Comparison of ENCODE assay signal across 1 cellular context in the genomic region with DNA sequence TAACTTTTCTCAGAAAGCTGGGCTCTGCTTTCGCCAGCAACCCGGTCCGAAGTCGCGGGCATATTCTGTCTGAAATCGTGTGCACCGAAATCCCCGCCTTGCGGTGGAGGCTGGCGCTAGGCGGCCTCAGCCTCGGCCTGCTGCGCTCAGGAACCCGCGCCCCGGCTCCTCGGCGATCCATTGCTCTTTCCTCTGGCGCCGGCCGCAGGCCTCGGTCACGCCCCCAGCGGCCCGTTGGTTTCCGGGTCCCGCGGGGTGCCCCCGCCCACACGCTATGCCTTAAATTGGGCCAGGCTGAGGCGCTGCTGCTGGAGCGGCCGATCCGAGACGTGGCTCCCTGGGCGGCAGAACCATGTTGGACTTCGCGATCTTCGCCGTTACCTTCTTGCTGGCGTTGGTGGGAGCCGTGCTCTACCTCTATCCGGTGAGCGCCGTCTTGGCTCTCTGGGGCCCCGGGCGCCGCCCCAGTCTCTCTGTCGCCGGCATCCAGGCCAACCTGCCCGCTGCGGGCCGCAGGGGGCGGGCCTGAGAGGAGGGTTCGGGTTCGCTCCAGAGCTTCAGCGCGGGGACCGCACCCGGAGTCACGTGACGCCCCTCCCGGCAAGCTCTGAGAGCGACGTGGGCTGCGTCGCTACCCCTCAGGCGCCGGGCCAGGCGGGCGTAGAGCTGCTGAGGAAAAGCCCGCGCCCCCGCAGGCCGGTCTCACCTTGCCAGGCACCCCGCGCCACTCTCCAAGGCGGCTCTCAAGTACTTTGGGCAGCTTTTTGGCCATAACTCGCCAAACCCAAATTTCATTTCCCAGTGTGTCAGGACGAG.
TF ChIP-seq lines count a peak whose summit lies in the region.

A gene with protein sequence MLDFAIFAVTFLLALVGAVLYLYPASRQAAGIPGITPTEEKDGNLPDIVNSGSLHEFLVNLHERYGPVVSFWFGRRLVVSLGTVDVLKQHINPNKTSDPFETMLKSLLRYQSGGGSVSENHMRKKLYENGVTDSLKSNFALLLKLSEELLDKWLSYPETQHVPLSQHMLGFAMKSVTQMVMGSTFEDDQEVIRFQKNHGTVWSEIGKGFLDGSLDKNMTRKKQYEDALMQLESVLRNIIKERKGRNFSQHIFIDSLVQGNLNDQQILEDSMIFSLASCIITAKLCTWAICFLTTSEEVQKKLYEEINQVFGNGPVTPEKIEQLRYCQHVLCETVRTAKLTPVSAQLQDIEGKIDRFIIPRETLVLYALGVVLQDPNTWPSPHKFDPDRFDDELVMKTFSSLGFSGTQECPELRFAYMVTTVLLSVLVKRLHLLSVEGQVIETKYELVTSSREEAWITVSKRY (plus strand): TSS at position 308 of the 816 bp plus-strand sequence. CDS start 45 bp downstream, at position 353.

TF ChIP-seq in HEK293, 187 proteins besides CTCF, POLR2A, EP300 and RAD21 (continued from another document):
- peak; percentile 59; the same call in 1 of the 2 replicates for TF ChIP-seq ZNF518A (tag by site-specific recombination; conservative IDR thresholded peaks at IDR 0.05; ENCODE audit: low read depth)
- peak; percentile 71 for TF ChIP-seq ZBTB6 (tag by site-specific recombination; IDR thresholded peaks at IDR 0.05)
- no peak for TF ChIP-seq OSR2 (tag by site-specific recombination; IDR thresholded peaks at IDR 0.05)
- no peak for TF ChIP-seq ZNF366 (tag by site-specific recombination; conservative IDR thresholded peaks at IDR 0.05)
